In genomic region chr6:29728173-29728879, GRCh38 we compare ENCODE assay signal across 24 cellular contexts. TPM values are rescaled to one million over a fixed set of nuclear protein-coding genes. Genes with fewer than 3 reads are reported as not detected.
DNase-seq lines count a peak whose midpoint lies in the region; ATAC-seq, FAIRE-seq and TF ChIP-seq lines count a peak whose summit lies in the region.
"Had no signal": no experiment of that assay in that cellular context is flagged by ENCODE, and none has a peak within 500 bp of the region (broad histone marks: within the 10 kb centered on the region; RNA-seq: fewer than 3 reads in every experiment).

No MANE protein-coding gene starts in this region.

- POLR2A ChIA-PET in CD4-positive, alpha-beta T cell (lab: Charles Lee): interaction anchor here (1.0 to 4.5 kb wide), 7 partner anchors 9 to 79 kb away, joined by 3 to 44 read pairs (median 5); no protein-coding TSS in a partner anchor
- POLR2A ChIA-PET in activated CD8-positive, alpha-beta T cell treated with anti-CD3 and anti-CD28 coated beads, Interleukin-2, amount 10 ng/mL, durations not matched to agents 7 days and 5 days (lab: Charles Lee): interaction anchor here (0.7 to 3.2 kb wide), 3 partner anchors 20 to 24 kb away, joined by 3 to 14 read pairs (median 5); no protein-coding TSS in a partner anchor

- intact Hi-C loops in CD4-positive, alpha-beta T cell (cut with DNase I, micrococcal nuclease): loop anchor here in 1 of 2 experiments (10.0 kb wide), 1 partner anchor 236 kb away; no protein-coding TSS in a partner anchor
- intact Hi-C loops in activated T-helper 1 cell treated with anti-CD3 and anti-CD28 coated beads, Interleukin-12 subunit alpha, Interleukin-12 subunit beta, Interleukin-2, Interleukin-4 antibody, amounts not matched to agents 30 ng/mL and 10 ng/mL and 1 ng/mL, durations not matched to agents 14 hours and 24 hours and 36 hours (cut with micrococcal nuclease): no loop called here

- no peaks in the 10 kb centered on the region for H3K9me3 Mint-ChIP-seq in CD4-positive, alpha-beta T cell
- H3K9me3 Mint-ChIP-seq in activated CD8-positive, alpha-beta T cell treated with anti-CD3 and anti-CD28 coated beads, Interleukin-2, amount 10 ng/mL, durations not matched to agents 7 days and 5 days (ENCODE audit: insufficient read depth): no peaks in the 10 kb centered on the region
- no peaks in the 10 kb centered on the region for H3K9me3 Mint-ChIP-seq in naive B cell
- H3K9me3 Mint-ChIP-seq in activated T-helper 1 cell treated with anti-CD3 and anti-CD28 coated beads, Interleukin-12 subunit alpha, Interleukin-12 subunit beta, Interleukin-2, Interleukin-4 antibody, amounts not matched to agents 30 ng/mL and 10 ng/mL and 1 ng/mL, durations not matched to agents 14 hours and 24 hours and 36 hours: no peaks in the 10 kb centered on the region
- H3K9me3 Mint-ChIP-seq: H9; nephron; stimulated activated naive CD8-positive, alpha-beta T cell treated with anti-CD3 and anti-CD28 coated beads, Interleukin-15, Interleukin-2, amounts not matched to agents 100 ng/mL and 50 ng/mL, for 24 hours had no signal

- no peak overlapping the region for H3K27ac ChIP-seq in CD4-positive, alpha-beta T cell (ENCODE audit: low read depth, low read length)
- H3K27ac ChIP-seq: body of pancreas had no signal

- CTCF ChIA-PET in CD4-positive, alpha-beta T cell (lab: Charles Lee): interaction anchor here (0.9 to 1.6 kb wide), 2 partner anchors 9 to 25 kb away, joined by 3 to 4 read pairs; no protein-coding TSS in a partner anchor
- CTCF ChIA-PET in activated CD8-positive, alpha-beta T cell treated with anti-CD3 and anti-CD28 coated beads, Interleukin-2, amount 10 ng/mL, durations not matched to agents 7 days and 5 days (lab: Charles Lee): interaction anchor here (0.9 to 4.6 kb wide), 7 partner anchors 9 to 106 kb away, joined by 3 to 29 read pairs (median 5); no protein-coding TSS in a partner anchor

- H3K9me3 ChIP-seq in CD4-positive, alpha-beta T cell (ENCODE audit: control insufficient read depth, low read length): no peaks in the 10 kb centered on the region
- H3K9me3 ChIP-seq: body of pancreas had no signal

- no peak for ATAC-seq in CD4-positive, alpha-beta T cell (ENCODE audit: poor library complexity)
- ATAC-seq in activated CD8-positive, alpha-beta T cell treated with anti-CD3 and anti-CD28 coated beads, Interleukin-2, amount 10 ng/mL, durations not matched to agents 7 days and 5 days: no peak
- ATAC-seq in naive B cell (ENCODE audit: low read depth in 2 of 2): peak in 1 of 2 donors; percentile 1
- ATAC-seq: body of pancreas had no signal

- FAIRE-seq in H54 (lab: Jason Lieb, UNC): no peak

- peaks cover 61% of the 10 kb centered on the region for H3K36me3 Mint-ChIP-seq in CD4-positive, alpha-beta T cell (ENCODE audit: low read depth)
- peaks cover 56% of the 10 kb centered on the region for H3K36me3 Mint-ChIP-seq in activated CD8-positive, alpha-beta T cell treated with anti-CD3 and anti-CD28 coated beads, Interleukin-2, amount 10 ng/mL, durations not matched to agents 7 days and 5 days (ENCODE audit: low read depth)
- peaks cover 13 to 22% of the 10 kb centered on the region in 2 donors for H3K36me3 Mint-ChIP-seq in naive B cell
- peaks cover 43% of the 10 kb centered on the region for H3K36me3 Mint-ChIP-seq in activated T-helper 1 cell treated with anti-CD3 and anti-CD28 coated beads, Interleukin-12 subunit alpha, Interleukin-12 subunit beta, Interleukin-2, Interleukin-4 antibody, amounts not matched to agents 30 ng/mL and 10 ng/mL and 1 ng/mL, durations not matched to agents 14 hours and 24 hours and 36 hours (ENCODE audit: low read depth)

- TF ChIP-seq CTCF in CD4-positive, alpha-beta T cell (IDR thresholded peaks at IDR 0.05): no peak

- peak; percentile 25 for DNase-seq in activated CD4-positive, CD25-positive, alpha-beta regulatory T cell treated with anti-CD3 and anti-CD28 coated beads, Interleukin-2, amount 50 U/mL, for 72 hours
- no peak for DNase-seq in activated CD4-positive, CD25-positive, alpha-beta regulatory T cell (lab: John Stamatoyannopoulos, UW)
- DNase-seq in CD4-positive, alpha-beta T cell: peak in 1 of 10 experiments; percentile 11
- no peak for DNase-seq in activated CD8-positive, alpha-beta T cell treated with anti-CD3 and anti-CD28 coated beads, Interleukin-2, amount 10 ng/mL, durations not matched to agents 7 days and 5 days
- DNase-seq in naive B cell: no peak
- no peak for DNase-seq in H54 (ENCODE audit: insufficient read length, low spot score)
- no peak for DNase-seq in cerebellum (ENCODE audit: low spot score)
- no peak for DNase-seq in activated T-helper 1 cell treated with anti-CD3 and anti-CD28 coated beads, Interleukin-12 subunit alpha, Interleukin-12 subunit beta, Interleukin-2, Interleukin-4 antibody, amounts not matched to agents 30 ng/mL and 10 ng/mL and 1 ng/mL, durations not matched to agents 14 hours and 24 hours and 36 hours (ENCODE audit: low spot score)
- DNase-seq: body of pancreas; dermis blood vessel endothelial cell; foreskin fibroblast; H9; mesenchymal stem cell; NCI-H1105; NCI-H2081; NCI-H446 treated with DMSO at 0.1 percent for 48 hours; stimulated activated CD4-positive, alpha-beta T cell treated with anti-CD3 and anti-CD28 coated beads, Interleukin-1b, Interleukin-23, amount 100 ng/mL, for 48 hours had no signal

- H3K4me1 Mint-ChIP-seq in CD4-positive, alpha-beta T cell (ENCODE audit: low read depth): peaks cover 76% of the 10 kb centered on the region
- H3K4me1 Mint-ChIP-seq in activated CD8-positive, alpha-beta T cell treated with anti-CD3 and anti-CD28 coated beads, Interleukin-2, amount 10 ng/mL, durations not matched to agents 7 days and 5 days (ENCODE audit: low read depth): peaks cover 43% of the 10 kb centered on the region
- H3K4me1 Mint-ChIP-seq in naive B cell: peaks cover 52 to 55% (median 55%) of the 10 kb centered on the region in 3 donors
- H3K4me1 Mint-ChIP-seq in activated T-helper 1 cell treated with anti-CD3 and anti-CD28 coated beads, Interleukin-12 subunit alpha, Interleukin-12 subunit beta, Interleukin-2, Interleukin-4 antibody, amounts not matched to agents 30 ng/mL and 10 ng/mL and 1 ng/mL, durations not matched to agents 14 hours and 24 hours and 36 hours (ENCODE audit: low read depth): peaks cover 44% of the 10 kb centered on the region
- H3K4me1 Mint-ChIP-seq: nephron had no signal

- TF ChIP-seq POLR2A in H54 (IDR thresholded peaks at IDR 0.05; ENCODE audit: low read depth, low read length): no peak

- H3K27ac Mint-ChIP-seq in CD4-positive, alpha-beta T cell: peak overlapping the region; percentile 95
- H3K27ac Mint-ChIP-seq in activated CD8-positive, alpha-beta T cell treated with anti-CD3 and anti-CD28 coated beads, Interleukin-2, amount 10 ng/mL, durations not matched to agents 7 days and 5 days: peak overlapping the region; percentile 58
- peak overlapping the region in 4 of 6 donors; percentile 62 to 98 (median 74) for H3K27ac Mint-ChIP-seq in naive B cell
- H3K27ac Mint-ChIP-seq in activated T-helper 1 cell treated with anti-CD3 and anti-CD28 coated beads, Interleukin-12 subunit alpha, Interleukin-12 subunit beta, Interleukin-2, Interleukin-4 antibody, amounts not matched to agents 30 ng/mL and 10 ng/mL and 1 ng/mL, durations not matched to agents 14 hours and 24 hours and 36 hours: no peak overlapping the region
- H3K27ac Mint-ChIP-seq: H9; nephron; stimulated activated naive CD8-positive, alpha-beta T cell treated with anti-CD3 and anti-CD28 coated beads, Interleukin-15, Interleukin-2, amounts not matched to agents 100 ng/mL and 50 ng/mL, for 24 hours had no signal

- H3K27me3 Mint-ChIP-seq in CD4-positive, alpha-beta T cell: no peaks in the 10 kb centered on the region
- no peaks in the 10 kb centered on the region for H3K27me3 Mint-ChIP-seq in activated CD8-positive, alpha-beta T cell treated with anti-CD3 and anti-CD28 coated beads, Interleukin-2, amount 10 ng/mL, durations not matched to agents 7 days and 5 days (ENCODE audit: low read depth)
- no peaks in the 10 kb centered on the region for H3K27me3 Mint-ChIP-seq in naive B cell
- no peaks in the 10 kb centered on the region for H3K27me3 Mint-ChIP-seq in activated T-helper 1 cell treated with anti-CD3 and anti-CD28 coated beads, Interleukin-12 subunit alpha, Interleukin-12 subunit beta, Interleukin-2, Interleukin-4 antibody, amounts not matched to agents 30 ng/mL and 10 ng/mL and 1 ng/mL, durations not matched to agents 14 hours and 24 hours and 36 hours (ENCODE audit: insufficient read depth)
- H3K27me3 Mint-ChIP-seq: stimulated activated naive CD8-positive, alpha-beta T cell treated with anti-CD3 and anti-CD28 coated beads, Interleukin-15, Interleukin-2, amounts not matched to agents 100 ng/mL and 50 ng/mL, for 24 hours had no signal

- H3K4me3 Mint-ChIP-seq in CD4-positive, alpha-beta T cell: peak overlapping the region; percentile 97
- H3K4me3 Mint-ChIP-seq in activated CD8-positive, alpha-beta T cell treated with anti-CD3 and anti-CD28 coated beads, Interleukin-2, amount 10 ng/mL, durations not matched to agents 7 days and 5 days: no peak overlapping the region
- H3K4me3 Mint-ChIP-seq in naive B cell: peak overlapping the region in 2 of 8 donors; percentile 91
- no peak overlapping the region for H3K4me3 Mint-ChIP-seq in activated T-helper 1 cell treated with anti-CD3 and anti-CD28 coated beads, Interleukin-12 subunit alpha, Interleukin-12 subunit beta, Interleukin-2, Interleukin-4 antibody, amounts not matched to agents 30 ng/mL and 10 ng/mL and 1 ng/mL, durations not matched to agents 14 hours and 24 hours and 36 hours
- H3K4me3 Mint-ChIP-seq: H9; nephron; stimulated activated naive CD8-positive, alpha-beta T cell treated with anti-CD3 and anti-CD28 coated beads, Interleukin-15, Interleukin-2, amounts not matched to agents 100 ng/mL and 50 ng/mL, for 24 hours had no signal

- H3K27me3 ChIP-seq in CD4-positive, alpha-beta T cell (ENCODE audit: control insufficient read depth, insufficient read depth, low read length): no peaks in the 10 kb centered on the region
- H3K27me3 ChIP-seq: body of pancreas had no signal

RNA-seq across cellular contexts. Expression of gene HLA-F, which starts 5.1 kb away (rescaled TPM):
- total RNA-seq in CD4-positive, alpha-beta T cell: 100 to 1,000 TPM; 560 TPM
- 100 to 1,000 TPM; 170 to 181 TPM for total RNA-seq in activated CD8-positive, alpha-beta T cell treated with anti-CD3 and anti-CD28 coated beads, Interleukin-2, amount 10 ng/mL, durations not matched to agents 7 days and 5 days
- polyA plus RNA-seq in naive B cell (ENCODE audit: low read depth in 6 of 6): 100 to 1,000 TPM; 212 to 354 (median 251) TPM
- 2.4 TPM for total RNA-seq in cerebellum
- 293 and 314 TPM in 2 replicates for total RNA-seq in activated T-helper 1 cell treated with anti-CD3 and anti-CD28 coated beads, Interleukin-12 subunit alpha, Interleukin-12 subunit beta, Interleukin-2, Interleukin-4 antibody, amounts not matched to agents 30 ng/mL and 10 ng/mL and 1 ng/mL, durations not matched to agents 14 hours and 24 hours and 36 hours
- total RNA-seq: G401 had no signal

RNA-seq across cellular contexts. Expression of gene ZFP57, which starts 47.4 kb away (rescaled TPM):
- not detected for total RNA-seq in CD4-positive, alpha-beta T cell
- not detected for total RNA-seq in activated CD8-positive, alpha-beta T cell treated with anti-CD3 and anti-CD28 coated beads, Interleukin-2, amount 10 ng/mL, durations not matched to agents 7 days and 5 days
- 1 to 10 TPM in 3 of 6 donors, not detected in 3; 1.8 to 3.1 (median 2.5) TPM for polyA plus RNA-seq in naive B cell (ENCODE audit: low read depth in 6 of 6)
- total RNA-seq in cerebellum: not detected
- 2.4 and 2.7 TPM in 2 replicates for total RNA-seq in activated T-helper 1 cell treated with anti-CD3 and anti-CD28 coated beads, Interleukin-12 subunit alpha, Interleukin-12 subunit beta, Interleukin-2, Interleukin-4 antibody, amounts not matched to agents 30 ng/mL and 10 ng/mL and 1 ng/mL, durations not matched to agents 14 hours and 24 hours and 36 hours
- total RNA-seq: A172, body of pancreas, G401, HT1080, LHCN-M2, RPMI7951 had no signal

Comparison
In these comparisons a context has a peak if more than half of its experiments do, and no peak if none do; other contexts are left out.
1. RNA of gene HLA-F, which starts 5.1 kb away (total RNA-seq): 560 TPM in CD4-positive, alpha-beta T cell, 293 to 314 TPM in activated T-helper 1 cell treated with anti-CD3 and anti-CD28 coated beads, Interleukin-12 subunit alpha, Interleukin-12 subunit beta, Interleukin-2, Interleukin-4 antibody, amounts not matched to agents 30 ng/mL and 10 ng/mL and 1 ng/mL, durations not matched to agents 14 hours and 24 hours and 36 hours and 170 to 181 TPM in activated CD8-positive, alpha-beta T cell treated with anti-CD3 and anti-CD28 coated beads, Interleukin-2, amount 10 ng/mL, durations not matched to agents 7 days and 5 days; 2.4 TPM in cerebellum (single experiment); every median in the first group is over 10 times any median in the second.